Comparison of ENCODE assay signal across 1 cellular context in genomic region chr10:49217645-49218044, GRCh38.
TF ChIP-seq lines count a peak whose summit lies in the region.

No MANE protein-coding gene starts in this region.

TF ChIP-seq in K562, 482 proteins besides CTCF, POLR2A, EP300 and RAD21:
- TF ChIP-seq HIVEP1 (CRISPR knock-in tag; IDR thresholded peaks at IDR 0.05) (no peak), BHLHE40 (IDR thresholded peaks at IDR 0.05; ENCODE audit: low read length) (no peak), ZHX1 (conservative IDR thresholded peaks at IDR 0.05; ENCODE audit: low read length) (no peak), PKNOX1 (IDR thresholded peaks at IDR 0.05) (peak; percentile 17; the same call in 1 of the 2 replicates), FOSL1 (tag; conservative IDR thresholded peaks at IDR 0.05) (no peak), RCOR1 (IDR thresholded peaks at IDR 0.05; ENCODE audit: borderline replicate concordance in 1 of 2, low read depth in 2 of 2, low read length in 2 of 2) (peak in 1 of 2 experiments; percentile 51; a peak in 1 of 4 replicates), LEF1 (IDR thresholded peaks at IDR 0.05) (0 out of 2 replicates have a peak, but pooled peaks have one; percentile 26), SRF (CRISPR knock-in tag; IDR thresholded peaks at IDR 0.05) (peak in 1 of 2 experiments; percentile 87; a peak in 1 of 4 replicates), NFYB (IDR thresholded peaks at IDR 0.05; ENCODE audit: extremely low read depth, insufficient read length) (peak; percentile 16), RBM15 (IDR thresholded peaks at IDR 0.05; ENCODE audit: insufficient read depth, low read length) (no peak), CTBP1 (IDR thresholded peaks at IDR 0.05; ENCODE audit: borderline replicate concordance) (peak; percentile 28; the same call in 1 of the 2 replicates), PRDM10 (IDR thresholded peaks at IDR 0.05; ENCODE audit: partially characterized antibody) (peak; percentile 31), ESRRA (IDR thresholded peaks at IDR 0.05; ENCODE audit: borderline replicate concordance, low read depth) (0 out of 2 replicates have a peak, but pooled peaks have one; percentile 10)
- TF ChIP-seq, protein P1, sequence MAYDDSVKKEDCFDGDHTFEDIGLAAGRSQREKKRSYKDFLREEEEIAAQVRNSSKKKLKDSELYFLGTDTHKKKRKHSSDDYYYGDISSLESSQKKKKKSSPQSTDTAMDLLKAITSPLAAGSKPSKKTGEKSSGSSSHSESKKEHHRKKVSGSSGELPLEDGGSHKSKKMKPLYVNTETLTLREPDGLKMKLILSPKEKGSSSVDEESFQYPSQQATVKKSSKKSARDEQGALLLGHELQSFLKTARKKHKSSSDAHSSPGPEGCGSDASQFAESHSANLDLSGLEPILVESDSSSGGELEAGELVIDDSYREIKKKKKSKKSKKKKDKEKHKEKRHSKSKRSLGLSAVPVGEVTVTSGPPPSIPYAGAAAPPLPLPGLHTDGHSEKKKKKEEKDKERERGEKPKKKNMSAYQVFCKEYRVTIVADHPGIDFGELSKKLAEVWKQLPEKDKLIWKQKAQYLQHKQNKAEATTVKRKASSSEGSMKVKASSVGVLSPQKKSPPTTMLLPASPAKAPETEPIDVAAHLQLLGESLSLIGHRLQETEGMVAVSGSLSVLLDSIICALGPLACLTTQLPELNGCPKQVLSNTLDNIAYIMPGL (CRISPR knock-in tag; IDR thresholded peaks at IDR 0.05): no peak
